ENCODE assay signal across 33 cellular contexts in genomic region chr2:74736589-74736988, GRCh38.
"Had no signal": no experiment of that assay in that cellular context is flagged by ENCODE, and none has a peak within 500 bp of the region (broad histone marks: within the 10 kb centered on the region; RNA-seq: fewer than 3 reads in every experiment).

No MANE protein-coding gene starts in this region.

- DNase-seq: activated CD4-positive, alpha-beta T cell treated with anti-CD3 and anti-CD28 coated beads for 36 hours; activated CD4-positive, alpha-beta T cell treated with anti-CD3 and anti-CD28 coated beads, Interleukin-2, amount 10 ng/mL, durations not matched to agents 7 days and 5 days; activated CD4-positive, alpha-beta T cell treated with anti-CD3 and anti-CD28 coated beads, Interleukin-2, amount 50 U/mL, for 48 hours; activated CD8-positive, alpha-beta T cell treated with anti-CD3 and anti-CD28 coated beads, Interleukin-2, amount 10 ng/mL, durations not matched to agents 7 days and 5 days; activated gamma-delta T cell treated with Interleukin-2 at 50 U/mL for 16 hours; activated naive CD4-positive, alpha-beta T cell treated with anti-CD3 and anti-CD28 coated beads for 36 hours; activated T-cell treated with anti-CD3 and anti-CD28 coated beads for 4 hours; activated T-cell treated with anti-CD3 and anti-CD28 coated beads, Interleukin-2, amount 50 U/mL, for 4 hours; adrenal gland; body of pancreas; caudate nucleus; NCI-H1092 treated with DMSO at 0.1 percent for 48 hours; NCI-H1417; NCI-H187 treated with DMSO at 0.1 percent for 48 hours; NCI-H2081; NCI-H345; NCI-H526; NCI-H748 treated with DMSO at 0.1 percent for 48 hours; NK-92 treated with Interleukin-12 subunit alpha and Interleukin-12 subunit beta, amount 100 ng/mL, for 24 hours; PC-3; Peyer's patch; RPMI8226; SHP77 treated with DMSO at 0.1 percent for 48 hours; SK-N-SH had no signal

- FAIRE-seq: astrocyte, bronchial epithelial cell had no signal

- H3K4me3 ChIP-seq: adrenal gland, body of pancreas, Peyer's patch, SJSA1 had no signal

- H3K4me1 ChIP-seq: body of pancreas had no signal

- H3K27ac Mint-ChIP-seq: activated CD4-positive, alpha-beta T cell treated with anti-CD3 and anti-CD28 coated beads for 36 hours; activated CD4-positive, alpha-beta T cell treated with anti-CD3 and anti-CD28 coated beads, Interleukin-2, amount 10 ng/mL, durations not matched to agents 7 days and 5 days; activated CD8-positive, alpha-beta T cell treated with anti-CD3 and anti-CD28 coated beads, Interleukin-2, amount 10 ng/mL, durations not matched to agents 7 days and 5 days; activated naive CD4-positive, alpha-beta T cell treated with anti-CD3 and anti-CD28 coated beads for 36 hours; activated T-helper 1 cell treated with anti-CD3 and anti-CD28 coated beads, Interleukin-12 subunit alpha, Interleukin-12 subunit beta, Interleukin-2, Interleukin-4 antibody, amounts not matched to agents 30 ng/mL and 10 ng/mL and 1 ng/mL, durations not matched to agents 14 hours and 24 hours and 36 hours; T-helper 1 cell treated with Interleukin-12 subunit alpha and Interleukin-12 subunit beta and Interleukin-4 antibody, amounts not matched to agents 30 μg/mL and 1 μg/mL, for 36 hours; T-helper 2 cell treated with Interferon-gamma antibody and Interleukin-4, amounts not matched to agents 5 μg/mL and 100 μg/mL, for 36 hours had no signal

- H3K4me2 ChIP-seq: KMS-11, SK-N-SH had no signal

- H3K36me3 ChIP-seq: adrenal gland, Peyer's patch, SJSA1 had no signal

- H3K4me3 Mint-ChIP-seq: activated CD4-positive, alpha-beta T cell treated with anti-CD3 and anti-CD28 coated beads for 36 hours; activated CD4-positive, alpha-beta T cell treated with anti-CD3 and anti-CD28 coated beads, Interleukin-2, amount 10 ng/mL, durations not matched to agents 7 days and 5 days; activated CD8-positive, alpha-beta T cell treated with anti-CD3 and anti-CD28 coated beads, Interleukin-2, amount 10 ng/mL, durations not matched to agents 7 days and 5 days; activated naive CD4-positive, alpha-beta T cell treated with anti-CD3 and anti-CD28 coated beads for 36 hours; activated T-cell treated with anti-CD3 and anti-CD28 coated beads, Interleukin-2, amount 50 U/mL, for 4 hours; activated T-helper 1 cell treated with anti-CD3 and anti-CD28 coated beads, Interleukin-12 subunit alpha, Interleukin-12 subunit beta, Interleukin-2, Interleukin-4 antibody, amounts not matched to agents 30 ng/mL and 10 ng/mL and 1 ng/mL, durations not matched to agents 14 hours and 24 hours and 36 hours; T-helper 1 cell treated with Interleukin-12 subunit alpha and Interleukin-12 subunit beta and Interleukin-4 antibody, amounts not matched to agents 30 μg/mL and 1 μg/mL, for 36 hours; T-helper 2 cell treated with Interferon-gamma antibody and Interleukin-4, amounts not matched to agents 5 μg/mL and 100 μg/mL, for 36 hours had no signal

- H3K9ac ChIP-seq: KMS-11, SK-N-SH had no signal

- H3K27ac ChIP-seq: adrenal gland, body of pancreas, KMS-11, Peyer's patch, SJSA1 had no signal

- H3K27me3 ChIP-seq: adrenal gland, body of pancreas, Peyer's patch, SJSA1 had no signal

- ATAC-seq: activated CD4-positive, alpha-beta T cell treated with anti-CD3 and anti-CD28 coated beads for 36 hours; activated CD4-positive, CD25-positive, alpha-beta regulatory T cell treated with anti-CD3 and anti-CD28 coated beads, Interleukin-2, amount 50 U/mL, for 24 hours; activated CD8-positive, alpha-beta T cell treated with anti-CD3 and anti-CD28 coated beads, Interleukin-2, amount 10 ng/mL, durations not matched to agents 7 days and 5 days; activated naive CD4-positive, alpha-beta T cell treated with anti-CD3 and anti-CD28 coated beads, Interleukin-2, amount 50 U/mL, for 72 hours; activated T-cell treated with anti-CD3 and anti-CD28 coated beads, Interleukin-2, amount 50 U/mL, for 4 hours; body of pancreas; PC-3 had no signal

- H3K9me3 ChIP-seq: adrenal gland, body of pancreas, SJSA1 had no signal
